In genomic region chrX:116667346-116667745, GRCh38 we compare ENCODE assay signal across 26 cellular contexts.
"Had no signal": no experiment of that assay in that cellular context is flagged by ENCODE, and none has a peak within 500 bp of the region (broad histone marks: within the 10 kb centered on the region; RNA-seq: fewer than 3 reads in every experiment).

No MANE protein-coding gene starts in this region.

- H3K4me3 ChIP-seq: breast epithelium, colonic mucosa, dorsolateral prefrontal cortex, esophagus squamous epithelium, gastrocnemius medialis, lower lobe of right lung, prostate gland, thyroid gland, upper lobe of right lung had no signal

- H3K9me3 Mint-ChIP-seq: activated B cell treated with CpG ODN at 0.5 μM for 24 hours; activated naive CD4-positive, alpha-beta T cell treated with anti-CD3 and anti-CD28 coated beads for 36 hours; activated naive CD8-positive, alpha-beta T cell treated with anti-CD3 and anti-CD28 coated beads, Interleukin-2, amount 10 ng/mL, durations not matched to agents 7 days and 5 days; activated T-cell treated with anti-CD3 and anti-CD28 coated beads, Interleukin-2, amount 50 U/mL, for 72 hours; stimulated activated naive CD8-positive, alpha-beta T cell treated with anti-CD3 and anti-CD28 coated beads, Interleukin-15, Interleukin-2, amounts not matched to agents 100 ng/mL and 50 ng/mL, for 24 hours; T-helper 1 cell treated with Interleukin-12 subunit alpha and Interleukin-12 subunit beta and Interleukin-4 antibody, amounts not matched to agents 30 μg/mL and 1 μg/mL, for 36 hours had no signal

- H3K27ac Mint-ChIP-seq: activated B cell treated with CpG ODN at 0.5 μM for 24 hours; activated CD4-positive, alpha-beta memory T cell treated with anti-CD3 and anti-CD28 coated beads for 36 hours; activated naive CD4-positive, alpha-beta T cell treated with anti-CD3 and anti-CD28 coated beads for 36 hours; activated naive CD8-positive, alpha-beta T cell treated with anti-CD3 and anti-CD28 coated beads, Interleukin-2, amount 10 ng/mL, durations not matched to agents 7 days and 5 days; activated T-cell treated with anti-CD3 and anti-CD28 coated beads, Interleukin-2, amount 50 U/mL, for 72 hours; naive thymus-derived CD4-positive, alpha-beta T cell; stimulated activated naive CD8-positive, alpha-beta T cell treated with anti-CD3 and anti-CD28 coated beads, Interleukin-15, Interleukin-2, amounts not matched to agents 100 ng/mL and 50 ng/mL, for 24 hours; T-helper 1 cell treated with Interleukin-12 subunit alpha and Interleukin-12 subunit beta and Interleukin-4 antibody, amounts not matched to agents 30 μg/mL and 1 μg/mL, for 36 hours had no signal

- H3K36me3 Mint-ChIP-seq: activated CD4-positive, alpha-beta memory T cell treated with anti-CD3 and anti-CD28 coated beads for 36 hours; activated naive CD8-positive, alpha-beta T cell treated with anti-CD3 and anti-CD28 coated beads, Interleukin-2, amount 10 ng/mL, durations not matched to agents 7 days and 5 days; naive thymus-derived CD4-positive, alpha-beta T cell had no signal

- H3K9me3 ChIP-seq: breast epithelium, colonic mucosa, esophagus squamous epithelium, gastrocnemius medialis, lower lobe of right lung, prostate gland, thyroid gland, upper lobe of right lung had no signal

- H3K4me1 Mint-ChIP-seq: activated B cell treated with CpG ODN at 0.5 μM for 24 hours; activated naive CD8-positive, alpha-beta T cell treated with anti-CD3 and anti-CD28 coated beads, Interleukin-2, amount 10 ng/mL, durations not matched to agents 7 days and 5 days; central memory CD8-positive, alpha-beta T cell; naive thymus-derived CD4-positive, alpha-beta T cell had no signal

- H3K4me3 Mint-ChIP-seq: activated B cell treated with CpG ODN at 0.5 μM for 24 hours; activated CD4-positive, alpha-beta memory T cell treated with anti-CD3 and anti-CD28 coated beads for 36 hours; activated naive CD4-positive, alpha-beta T cell treated with anti-CD3 and anti-CD28 coated beads for 36 hours; activated naive CD8-positive, alpha-beta T cell treated with anti-CD3 and anti-CD28 coated beads, Interleukin-2, amount 10 ng/mL, durations not matched to agents 7 days and 5 days; activated T-cell treated with anti-CD3 and anti-CD28 coated beads, Interleukin-2, amount 50 U/mL, for 72 hours; central memory CD8-positive, alpha-beta T cell; naive thymus-derived CD4-positive, alpha-beta T cell; stimulated activated naive CD8-positive, alpha-beta T cell treated with anti-CD3 and anti-CD28 coated beads, Interleukin-15, Interleukin-2, amounts not matched to agents 100 ng/mL and 50 ng/mL, for 24 hours; T-helper 1 cell treated with Interleukin-12 subunit alpha and Interleukin-12 subunit beta and Interleukin-4 antibody, amounts not matched to agents 30 μg/mL and 1 μg/mL, for 36 hours had no signal

- H3K27me3 ChIP-seq: breast epithelium, colonic mucosa, esophagus squamous epithelium, gastrocnemius medialis, thyroid gland, upper lobe of right lung had no signal

- DNase-seq: activated B cell treated with CpG ODN at 0.5 μM for 24 hours; activated CD4-positive, alpha-beta memory T cell treated with anti-CD3 and anti-CD28 coated beads for 36 hours; activated CD4-positive, alpha-beta T cell treated with anti-CD3 and anti-CD28 coated beads for 4 hours; activated effector memory CD4-positive, alpha-beta T cell treated with Interleukin-2 at 50 U/mL for 16 hours; activated naive CD4-positive, alpha-beta T cell treated with anti-CD3 and anti-CD28 coated beads for 36 hours; activated naive CD8-positive, alpha-beta T cell treated with anti-CD3 and anti-CD28 coated beads, Interleukin-2, amount 10 ng/mL, durations not matched to agents 7 days and 5 days; activated T-cell treated with anti-CD3 and anti-CD28 coated beads, Interleukin-2, amount 50 U/mL, for 72 hours; amniotic stem cell; colonic mucosa; dorsolateral prefrontal cortex; esophagus squamous epithelium; gastrocnemius medialis; hippocampal formation; left cardiac atrium; lower lobe of right lung; naive thymus-derived CD4-positive, alpha-beta T cell; stimulated activated CD4-positive, alpha-beta T cell treated with anti-CD3 and anti-CD28 coated beads, Interleukin-12 subunit alpha, Interleukin-12 subunit beta, amount 100 ng/mL, for 4 hours; substantia nigra; T1000; thyroid gland; upper lobe of right lung had no signal

- H3K27ac ChIP-seq: breast epithelium, colonic mucosa, dorsolateral prefrontal cortex, esophagus squamous epithelium, gastrocnemius medialis, lower lobe of right lung, prostate gland, thyroid gland, upper lobe of right lung had no signal

- ATAC-seq: activated T-cell treated with anti-CD3 and anti-CD28 coated beads, Interleukin-2, amount 50 U/mL, for 72 hours; gastrocnemius medialis; left cardiac atrium; lower lobe of right lung; naive thymus-derived CD4-positive, alpha-beta T cell; upper lobe of right lung had no signal

- H3K27me3 Mint-ChIP-seq: activated B cell treated with CpG ODN at 0.5 μM for 24 hours; activated CD4-positive, alpha-beta memory T cell treated with anti-CD3 and anti-CD28 coated beads for 36 hours; activated naive CD8-positive, alpha-beta T cell treated with anti-CD3 and anti-CD28 coated beads, Interleukin-2, amount 10 ng/mL, durations not matched to agents 7 days and 5 days; central memory CD8-positive, alpha-beta T cell; naive thymus-derived CD4-positive, alpha-beta T cell; stimulated activated naive CD8-positive, alpha-beta T cell treated with anti-CD3 and anti-CD28 coated beads, Interleukin-15, Interleukin-2, amounts not matched to agents 100 ng/mL and 50 ng/mL, for 24 hours had no signal

- H3K4me1 ChIP-seq: breast epithelium, colonic mucosa, esophagus squamous epithelium, gastrocnemius medialis, lower lobe of right lung, prostate gland, thyroid gland, upper lobe of right lung had no signal

- H3K36me3 ChIP-seq: breast epithelium, colonic mucosa, esophagus squamous epithelium, gastrocnemius medialis, lower lobe of right lung, prostate gland, thyroid gland, upper lobe of right lung had no signal
